Comparison of ENCODE assay signal across 22 cellular contexts in the genomic region with DNA sequence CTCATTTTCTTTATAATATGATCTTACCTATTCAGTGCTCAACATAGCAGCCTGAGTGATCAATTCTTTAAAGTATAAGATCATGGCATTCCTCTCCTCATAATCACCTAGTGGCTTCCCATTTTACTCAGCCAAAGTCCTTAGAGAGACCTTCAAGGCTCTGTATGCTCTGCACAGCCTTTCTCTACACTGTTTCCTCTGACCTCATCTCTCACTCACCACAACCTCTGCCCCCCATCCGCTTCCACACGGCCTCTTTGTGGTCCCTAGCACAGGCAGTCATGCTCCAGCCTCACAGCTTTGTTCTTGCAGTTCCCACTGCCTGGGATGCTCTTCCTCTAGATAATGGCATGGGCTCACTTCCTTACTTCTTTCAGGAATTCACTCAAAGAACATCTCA.
A peak's percentile ranks its signal among the peaks of the same experiment; 100 is the strongest.
DNase-seq lines count a peak whose midpoint lies in the region; ATAC-seq and TF ChIP-seq lines count a peak whose summit lies in the region.
"Had no signal": no experiment of that assay in that cellular context is flagged by ENCODE, and none has a peak within 500 bp of the region (broad histone marks: within the 10 kb centered on the region; RNA-seq: fewer than 3 reads in every experiment).

No MANE protein-coding gene starts in this region.

- no peaks in the 10 kb centered on the region for H3K36me3 ChIP-seq in GM23248 (ENCODE audit: low read depth)
- H3K36me3 ChIP-seq in body of pancreas (replicated peaks in 1 of 2; ENCODE audit: insufficient read depth in 1 of 2, low read depth in 2 of 2): peaks cover 0 to 8% of the 10 kb centered on the region in 2 donors

- no peaks in the 10 kb centered on the region for H3K27me3 Mint-ChIP-seq in type B pancreatic cell
- H3K27me3 Mint-ChIP-seq: CD4-positive, alpha-beta memory T cell had no signal

- H3K36me3 Mint-ChIP-seq in type B pancreatic cell: no peaks in the 10 kb centered on the region

- in situ Hi-C loops in GM23248 (cut with MboI): no loop called here

- no peaks in the 10 kb centered on the region for H3K79me2 ChIP-seq in GM23248 (ENCODE audit: insufficient read depth)

- H3K4me3 ChIP-seq in GM23248: no peak overlapping the region
- no peak overlapping the region for H3K4me3 ChIP-seq in Jurkat, Clone E6-1 (ENCODE audit: low read length)
- no peak overlapping the region for H3K4me3 ChIP-seq in body of pancreas
- H3K4me3 ChIP-seq: BLaER1 treated with 17β-estradiol and CSF1 and Interleukin-3, amounts not matched to agents 10 nM and 100 nM; SK-N-MC had no signal

- no peak for TF ChIP-seq CTCF in type B pancreatic cell (conservative IDR thresholded peaks at IDR 0.05)
- TF ChIP-seq CTCF in body of pancreas (IDR thresholded peaks at IDR 0.05): no peak

- H4K20me1 ChIP-seq in GM23248 (ENCODE audit: insufficient read depth): no peaks in the 10 kb centered on the region
- H4K20me1 ChIP-seq: BLaER1 treated with 17β-estradiol and CSF1 and Interleukin-3, amounts not matched to agents 10 nM and 100 nM had no signal

- no peak overlapping the region for H3K4me2 ChIP-seq in GM23248 (ENCODE audit: unreplicated experiment)
- H3K4me2 ChIP-seq: BLaER1 treated with 17β-estradiol and CSF1 and Interleukin-3, amounts not matched to agents 10 nM and 100 nM had no signal

- H3K27ac ChIP-seq in GM23248: no peak overlapping the region
- H3K27ac ChIP-seq in body of pancreas: no peak overlapping the region
- H3K27ac ChIP-seq: BLaER1 treated with 17β-estradiol and CSF1 and Interleukin-3, amounts not matched to agents 10 nM and 100 nM; RWPE1; SK-N-MC had no signal

- H3K9me3 Mint-ChIP-seq in type B pancreatic cell: no peaks in the 10 kb centered on the region
- H3K9me3 Mint-ChIP-seq: CD4-positive, alpha-beta memory T cell had no signal

- no peak overlapping the region for H3K27ac Mint-ChIP-seq in type B pancreatic cell
- H3K27ac Mint-ChIP-seq: CD4-positive, alpha-beta memory T cell had no signal

- H2AFZ ChIP-seq in GM23248: no peak overlapping the region

- no peak overlapping the region for H3K9ac ChIP-seq in GM23248
- H3K9ac ChIP-seq: BLaER1 treated with 17β-estradiol and CSF1 and Interleukin-3, amounts not matched to agents 10 nM and 100 nM had no signal

- H3K4me3 Mint-ChIP-seq in type B pancreatic cell: no peak overlapping the region
- H3K4me3 Mint-ChIP-seq: CD4-positive, alpha-beta memory T cell had no signal

- WGBS in GM23248 (ENCODE audit: low coverage in 1 of 2, low lambda C conversion rate in 2 of 2, missing lambda C conversion rate in 2 of 2), 2 experiments: 61 to 64% methylated on average over 2 of the region's 2 CpGs
- 71 to 87% methylated on average over 2 of the region's 2 CpGs for WGBS in body of pancreas, 2 donors

- H3K27me3 ChIP-seq in GM23248 (replicated peaks; ENCODE audit: insufficient read depth) (no peaks in the 10 kb centered on the region), body of pancreas (no peaks in the 10 kb centered on the region)
- H3K27me3 ChIP-seq: BLaER1 treated with 17β-estradiol and CSF1 and Interleukin-3, amounts not matched to agents 10 nM and 100 nM had no signal

- intact Hi-C loops in body of pancreas (cut with DNase I): no loop called here

- DNase-seq in GM23248: peak; percentile 32
- peak; percentile 71 for DNase-seq in Jurkat, Clone E6-1 (ENCODE audit: low read depth, low spot score)
- peak; percentile 23 for DNase-seq in fibroblast of peridontal ligament (ENCODE audit: extremely low read depth)
- peak; percentile 28 for DNase-seq in stromal cell of bone marrow (ENCODE audit: low read depth)
- DNase-seq in A172 (ENCODE audit: low spot score): no peak
- no peak for DNase-seq in type B pancreatic cell (ENCODE audit: extremely low spot score, unreplicated experiment)
- no peak for DNase-seq in body of pancreas
- DNase-seq: ACHN; CD4-positive, alpha-beta memory T cell; DMS153; GF-D8; KG1; NCI-H1105; NCI-H146; NCI-H2029; NCI-H2227 treated with DMSO at 0.1 percent for 48 hours; NCI-H510A; SHP77 treated with DMSO at 0.1 percent for 48 hours had no signal

- no peaks in the 10 kb centered on the region for H3K9me3 ChIP-seq in GM23248 (ENCODE audit: low read depth)
- no peaks in the 10 kb centered on the region for H3K9me3 ChIP-seq in body of pancreas
- H3K9me3 ChIP-seq: BLaER1 treated with 17β-estradiol and CSF1 and Interleukin-3, amounts not matched to agents 10 nM and 100 nM had no signal

- TF ChIP-seq POLR2A in body of pancreas (IDR thresholded peaks at IDR 0.05): no peak

- no peaks in the 10 kb centered on the region for H3K9me2 ChIP-seq in GM23248 (ENCODE audit: insufficient read depth)

- peaks cover 21% of the 10 kb centered on the region for H3K4me1 ChIP-seq in GM23248 (ENCODE audit: insufficient read depth)
- no peaks in the 10 kb centered on the region for H3K4me1 ChIP-seq in body of pancreas

- peaks cover 5% of the 10 kb centered on the region for H3K4me1 Mint-ChIP-seq in type B pancreatic cell (ENCODE audit: unreplicated experiment)

- ATAC-seq in body of pancreas: no peak
- ATAC-seq: HepG2 had no signal

- H3F3A ChIP-seq in GM23248 (ENCODE audit: insufficient read depth): peaks cover 10% of the 10 kb centered on the region

Comparison
In these comparisons a context has a peak if more than half of its experiments do, and no peak if none do; other contexts are left out.
1. DNase-seq: peak in GM23248 (single experiment), Jurkat, Clone E6-1 (single experiment), fibroblast of peridontal ligament (single experiment) and stromal cell of bone marrow (single experiment); none in A172 (single experiment), type B pancreatic cell (single experiment) and body of pancreas (0 of 4).